Comparison of ENCODE assay signal across 1 cellular context in genomic region chr3:9351709-9352126, GRCh38.
TF ChIP-seq lines count a peak whose summit lies in the region.

No MANE protein-coding gene starts in this region.

TF ChIP-seq in H1, 55 proteins besides CTCF, POLR2A, EP300 and RAD21:
- 0 out of 2 replicates have a peak, but pooled peaks have one; percentile 67 for TF ChIP-seq EGR1 (IDR thresholded peaks at IDR 0.05; ENCODE audit: borderline replicate concordance, low read depth, low read length)
- no peak for TF ChIP-seq HDAC6 (IDR thresholded peaks at IDR 0.05; ENCODE audit: low read depth, low read length)
- TF ChIP-seq ATF3 (IDR thresholded peaks at IDR 0.05; ENCODE audit: insufficient read depth, low read depth, low read length), result no peak
- no peak for TF ChIP-seq CHD1 (IDR thresholded peaks at IDR 0.05; ENCODE audit: low read depth, low read length)
- TF ChIP-seq YY1 (IDR thresholded peaks at IDR 0.05; ENCODE audit: low read depth, low read length), result peak; percentile 91
- TF ChIP-seq KDM4A (IDR thresholded peaks at IDR 0.05; ENCODE audit: low read depth, low read length, severe bottlenecking), result no peak
- TF ChIP-seq TAF1 (IDR thresholded peaks at IDR 0.05; ENCODE audit: low read depth, low read length), result peak; percentile 64
- TF ChIP-seq CEBPB (IDR thresholded peaks at IDR 0.05; ENCODE audit: low read depth, low read length), result no peak
- 0 out of 2 replicates have a peak, but pooled peaks have one; percentile 18 for TF ChIP-seq KDM1A (IDR thresholded peaks at IDR 0.05; ENCODE audit: borderline replicate concordance, low read length)
- TF ChIP-seq SIRT6 (IDR thresholded peaks at IDR 0.05; ENCODE audit: low read length), result no peak
- TF ChIP-seq BRCA1 (IDR thresholded peaks at IDR 0.05; ENCODE audit: low read depth, low read length), result no peak
- peak; percentile 66 to 71 for TF ChIP-seq BCL11A (IDR thresholded peaks at IDR 0.05; ENCODE audit: low read depth in 2 of 2, low read length in 2 of 2)
- no peak for TF ChIP-seq PHF8 (conservative IDR thresholded peaks at IDR 0.05; ENCODE audit: low read depth, low read length)
- peak; percentile 21 for TF ChIP-seq NANOG (IDR thresholded peaks at IDR 0.05; ENCODE audit: insufficient read depth, low read depth, low read length, poor library complexity, severe bottlenecking)
- peak; percentile 70; the same call in 1 of the 2 replicates for TF ChIP-seq TBP (IDR thresholded peaks at IDR 0.05; ENCODE audit: low read depth, low read length)
- TF ChIP-seq ASH2L (IDR thresholded peaks at IDR 0.05; ENCODE audit: low read length), result peak; percentile 100
- TF ChIP-seq SIN3A (conservative IDR thresholded peaks at IDR 0.05 in 1 of 2, IDR thresholded peaks at IDR 0.05 in 1 of 2; ENCODE audit: low read depth in 1 of 2, low read length in 2 of 2), result no peak
- TF ChIP-seq POU5F1 (IDR thresholded peaks at IDR 0.05; ENCODE audit: low read depth, low read length), result no peak
- no peak for TF ChIP-seq ZNF274 (IDR thresholded peaks at IDR 0.05; ENCODE audit: borderline replicate concordance, extremely low read depth, low read length)
- no peak for TF ChIP-seq SUZ12 (IDR thresholded peaks at IDR 0.05; ENCODE audit: low read length)
- no peak for TF ChIP-seq KDM5A (IDR thresholded peaks at IDR 0.05; ENCODE audit: low read length)
- no peak for TF ChIP-seq GABPA (IDR thresholded peaks at IDR 0.05; ENCODE audit: borderline replicate concordance, insufficient read depth, low read length)
- TF ChIP-seq GTF2F1 (IDR thresholded peaks at IDR 0.05; ENCODE audit: borderline replicate concordance, low read depth, low read length), result no peak
- no peak for TF ChIP-seq USF2 (IDR thresholded peaks at IDR 0.05; ENCODE audit: low read length)
- no peak for TF ChIP-seq RNF2 (IDR thresholded peaks at IDR 0.05; ENCODE audit: borderline replicate concordance, low read depth, low read length, missing control alignments, poor library complexity, severe bottlenecking)
- TF ChIP-seq NRF1 (IDR thresholded peaks at IDR 0.05; ENCODE audit: low read depth, low read length), result no peak
- peak; percentile 94 for TF ChIP-seq TEAD4 (IDR thresholded peaks at IDR 0.05; ENCODE audit: low read depth, low read length)
- TF ChIP-seq POLR2AphosphoS5 (IDR thresholded peaks at IDR 0.05; ENCODE audit: low read depth, low read length), result peak; percentile 58
- no peak for TF ChIP-seq JUN (IDR thresholded peaks at IDR 0.05; ENCODE audit: low read depth, low read length)
- 0 out of 2 replicates have a peak, but pooled peaks have one; percentile 65 for TF ChIP-seq SP4 (IDR thresholded peaks at IDR 0.05; ENCODE audit: low read length)
- no peak for TF ChIP-seq TAF7 (optimal IDR thresholded peaks at IDR 0.05; ENCODE audit: borderline replicate concordance, low read depth, low read length)
- no peak for TF ChIP-seq SP2 (IDR thresholded peaks at IDR 0.05; ENCODE audit: low read length)
- no peak for TF ChIP-seq CBX8 (IDR thresholded peaks at IDR 0.05; ENCODE audit: borderline replicate concordance, low read depth, low read length)
- no peak for TF ChIP-seq EZH2 (IDR thresholded peaks at IDR 0.05; ENCODE audit: low read depth, low read length, severe bottlenecking)
- no peak for TF ChIP-seq E2F6 (IDR thresholded peaks at IDR 0.05)
- no peak for TF ChIP-seq JUND (IDR thresholded peaks at IDR 0.05; ENCODE audit: low read length)
- TF ChIP-seq FOSL1 (IDR thresholded peaks at IDR 0.05; ENCODE audit: insufficient read depth, low read depth, low read length), result no peak
- no peak; a peak in 1 of 4 replicates for TF ChIP-seq HDAC2 (IDR thresholded peaks at IDR 0.05; ENCODE audit: borderline replicate concordance in 1 of 2, low read depth in 2 of 2, low read length in 2 of 2)
- TF ChIP-seq CTBP2 (IDR thresholded peaks at IDR 0.05; ENCODE audit: borderline replicate concordance, insufficient read depth, insufficient read length, low read length), result no peak
- no peak for TF ChIP-seq BACH1 (IDR thresholded peaks at IDR 0.05; ENCODE audit: low read length)
- peak; percentile 99 for TF ChIP-seq RBBP5 (IDR thresholded peaks at IDR 0.05; ENCODE audit: borderline replicate concordance, low read depth, low read length)
- no peak for TF ChIP-seq SIX5 (IDR thresholded peaks at IDR 0.05; ENCODE audit: low read depth, low read length)
- TF ChIP-seq MAX (IDR thresholded peaks at IDR 0.05), result peak; percentile 61
- TF ChIP-seq TCF12 (IDR thresholded peaks at IDR 0.05; ENCODE audit: low read depth, low read length), result peak; percentile 80; the same call in 1 of the 2 replicates
- no peak for TF ChIP-seq RFX5 (IDR thresholded peaks at IDR 0.05; ENCODE audit: borderline replicate concordance, low read depth, low read length)
- TF ChIP-seq MAFK (IDR thresholded peaks at IDR 0.05; ENCODE audit: low read depth, low read length), result no peak
- TF ChIP-seq SP1 (IDR thresholded peaks at IDR 0.05; ENCODE audit: low read depth, low read length), result peak; percentile 99
- peak; percentile 55 for TF ChIP-seq CHD7 (IDR thresholded peaks at IDR 0.05; ENCODE audit: insufficient replicate concordance, low read length)
- TF ChIP-seq ATF2 (IDR thresholded peaks at IDR 0.05; ENCODE audit: low read length), result peak; percentile 89; the same call in 1 of the 2 replicates
- TF ChIP-seq SRF (IDR thresholded peaks at IDR 0.05; ENCODE audit: low read depth, low read length), result no peak
- no peak for TF ChIP-seq CBX5 (IDR thresholded peaks at IDR 0.05; ENCODE audit: low read depth, low read length)
- no peak for TF ChIP-seq SAP30 (IDR thresholded peaks at IDR 0.05; ENCODE audit: insufficient read depth, insufficient replicate concordance, low read length)
- no peak; the same call in 1 of the 2 replicates for TF ChIP-seq CREB1 (IDR thresholded peaks at IDR 0.05)
- peak; percentile 41; the same call in 1 of the 2 replicates for TF ChIP-seq CHD2 (IDR thresholded peaks at IDR 0.05; ENCODE audit: low read length)
- TF ChIP-seq RXRA (IDR thresholded peaks at IDR 0.05; ENCODE audit: insufficient read depth, low read depth, low read length), result no peak
